8 cellular contexts compared by ENCODE assay signal in genomic region chr1:22039594-22040347, GRCh38. TPM values are rescaled to one million over a fixed set of nuclear protein-coding genes. Genes with fewer than 3 reads are reported as not detected.
DNase-seq lines count a peak whose midpoint lies in the region; ATAC-seq, FAIRE-seq and TF ChIP-seq lines count a peak whose summit lies in the region.

No MANE protein-coding gene starts in this region.

- H4K20me1 ChIP-seq in HepG2 (ENCODE audit: insufficient read depth, low read length): no peaks in the 10 kb centered on the region

- peak; percentile 93 for ATAC-seq in GM21825 (IDR thresholded peaks at IDR 0.05; ENCODE audit: unreplicated experiment)
- peak; percentile 96 for ATAC-seq in T-helper 17 cell
- ATAC-seq in HepG2: peak; percentile 67

- H2AFZ ChIP-seq in HepG2 (ENCODE audit: low read length): no peak overlapping the region

- intact Hi-C loops in HepG2 (cut with micrococcal nuclease; ENCODE audit: unreplicated experiment): no loop called here

- DNase-seq in M059J (ENCODE audit: low read depth) (peak; percentile 73), T-helper 17 cell (peak; percentile 68 to 85 (median 84)), amniotic epithelial cell (ENCODE audit: low read depth) (peak; percentile 39), HepG2 (ENCODE audit: low spot score) (no peak), coronary artery (ENCODE audit: low spot score) (no peak)
- peak; percentile 70 to 74 for DNase-seq in stimulated activated CD8-positive, alpha-beta memory T cell treated with anti-CD3 and anti-CD28 coated beads, Interleukin-2, amount 100 ng/mL, for 48 hours (ENCODE audit: low read depth in 2 of 2)

- FAIRE-seq in HepG2 (lab: Jason Lieb, UNC): no peak

- TF ChIP-seq CTCF in HepG2 (CRISPR knock-in tag; IDR thresholded peaks at IDR 0.05): no peak
- TF ChIP-seq CTCF in coronary artery (IDR thresholded peaks at IDR 0.05): no peak

- peak overlapping the region; percentile 41 for H3K4me2 ChIP-seq in HepG2 (ENCODE audit: low read depth, low read length)

- no peaks in the 10 kb centered on the region for H3K79me2 ChIP-seq in HepG2 (ENCODE audit: insufficient read depth, low read length)

- no peaks in the 10 kb centered on the region for H3K27me3 Mint-ChIP-seq in T-helper 17 cell

- H3K27ac ChIP-seq in HepG2 (ENCODE audit: extremely low read length, insufficient read depth, low read length) (no peak overlapping the region), coronary artery (peak overlapping the region in 1 of 2 donors; percentile 34)

- in situ Hi-C loops in HepG2 (cut with HindIII; ENCODE audit: extremely low pct_ligation_motif_present, low pct_unique_long_range_greater_than_20kb): no loop called here

- no peaks in the 10 kb centered on the region for H3K27me3 ChIP-seq in HepG2 (ENCODE audit: control insufficient read depth in 1 of 2, insufficient read depth in 2 of 2, low read length in 2 of 2)

- peaks cover 37% of the 10 kb centered on the region for H3K4me1 Mint-ChIP-seq in T-helper 17 cell

- BruUV-seq in HepG2 (replicated peaks; lab: Mats Ljungman, UMichigan): no TSS peak

- peaks cover 37% of the 10 kb centered on the region for H3K4me1 ChIP-seq in HepG2 (ENCODE audit: insufficient read depth, low read length)

- POLR2A ChIA-PET in HepG2 (lab: Yijun Ruan, JAX): interaction anchor here (0.8 to 2.6 kb wide), 5 partner anchors 9 to 15 kb away, joined by 3 to 10 read pairs (median 6); partner anchors contain the start of gene CDC42

- peak overlapping the region; percentile 80 for H3K4me3 Mint-ChIP-seq in T-helper 17 cell

- H3K36me3 Mint-ChIP-seq in T-helper 17 cell (ENCODE audit: low read depth): no peaks in the 10 kb centered on the region

- H3K9ac ChIP-seq in HepG2 (ENCODE audit: insufficient read depth, low read depth, low read length): no peak overlapping the region

- TF ChIP-seq RAD21 in HepG2 (CRISPR knock-in tag; IDR thresholded peaks at IDR 0.05): no peak

- peak overlapping the region; percentile 97 for H3K27ac Mint-ChIP-seq in T-helper 17 cell

- no peaks in the 10 kb centered on the region for H3K9me3 ChIP-seq in T-helper 17 cell (ENCODE audit: control insufficient read depth, low read length, poor library complexity, severe bottlenecking)
- H3K9me3 ChIP-seq in HepG2 (ENCODE audit: low read length): no peaks in the 10 kb centered on the region

- H3K36me3 ChIP-seq in HepG2 (replicated peaks in 1 of 2; ENCODE audit: control insufficient read depth in 1 of 2, insufficient read depth in 2 of 2, low read length in 2 of 2): no peaks in the 10 kb centered on the region

- H3K4me3 ChIP-seq in GM08714 (ENCODE audit: low read length): peak overlapping the region; percentile 30; the same call in 1 of the 2 replicates
- no peak overlapping the region for H3K4me3 ChIP-seq in HepG2 (replicated peaks in 1 of 3; ENCODE audit: insufficient read depth in 1 of 3, low read depth in 2 of 3, low read length in 3 of 3)
- H3K4me3 ChIP-seq in coronary artery: no peak overlapping the region

- TF ChIP-seq POLR2A in HepG2 (IDR thresholded peaks at IDR 0.05; ENCODE audit: insufficient read depth in 1 of 2, low read depth in 2 of 2, low read length in 2 of 2): no peak

- WGBS in HepG2 (ENCODE audit: low lambda C conversion rate): 26% methylated on average over 6 of the region's 6 CpGs

- TF ChIP-seq EP300 in HepG2 (IDR thresholded peaks at IDR 0.05; ENCODE audit: low read depth in 2 of 2, low read length in 2 of 2) (no peak), HepG2 (CRISPR knock-in tag; IDR thresholded peaks at IDR 0.05; ENCODE audit: borderline replicate concordance) (no peak)

- CTCF ChIA-PET in HepG2 (lab: Yijun Ruan, JAX; ENCODE audit: low intra/inter-chr PET ratio, low total read pairs): no interaction called here

TF ChIP-seq in HepG2, 621 proteins besides CTCF, POLR2A, EP300 and RAD21:
- no peak for TF ChIP-seq ZNF256 (CRISPR knock-in tag; conservative IDR thresholded peaks at IDR 0.05)
- TF ChIP-seq ZNF816 (CRISPR knock-in tag; IDR thresholded peaks at IDR 0.05; ENCODE audit: borderline replicate concordance): no peak
TF ChIP-seq in HepG2: peak in this region for 0.

RNA-seq across cellular contexts. Expression of gene CDC42, which starts 12.7 kb away (rescaled TPM):
- 550 and 578 TPM in 2 replicates for total RNA-seq in M059J (2014; rRNA removed; shearing (Covaris generic))
- 100 to 1,000 TPM; 371 to 385 TPM for total RNA-seq in T-helper 17 cell
- 237 and 358 TPM in 2 replicates for total RNA-seq in HepG2 (2016; rRNA removed; fragmentation: Illumina TruSeq; extraction: Trizol)
- total RNA-seq in HepG2 (2016; cell fraction: cytosol; rRNA removed; fragmentation: Illumina TruSeq; extraction: Trizol; ENCODE audit: low read depth): 58.8 and 63.4 TPM in 2 replicates
- 235 and 352 TPM in 2 replicates for total RNA-seq in HepG2 (2016; cell fraction: insoluble cytoplasmic fraction; rRNA removed; fragmentation: Illumina TruSeq; extraction: Trizol)
- 100 and 105 TPM in 2 replicates for total RNA-seq in HepG2 (2016; cell fraction: membrane; rRNA removed; fragmentation: Illumina TruSeq; extraction: Trizol)
- 82.8 and 91.5 TPM in 2 replicates for total RNA-seq in HepG2 (2016; cell fraction: nucleus; rRNA removed; fragmentation: Illumina TruSeq; extraction: Trizol)
- polyA plus RNA-seq in HepG2 (2011; rRNA removed): 101 and 138 TPM in 2 replicates
- polyA plus RNA-seq in HepG2 (2011; cell fraction: cytosol; rRNA removed): 72.7 and 116 TPM in 2 replicates
- polyA plus RNA-seq in HepG2 (2011; cell fraction: nucleus; rRNA removed): 20.5 and 33.7 TPM in 2 replicates
- polyA plus RNA-seq in HepG2 (2012): 197 and 216 TPM in 2 replicates
- polyA plus RNA-seq in HepG2 (2016; cell fraction: cytosol; fragmentation: Illumina TruSeq; extraction: Trizol; ENCODE audit: low read depth): 20.7 and 25.5 TPM in 2 replicates
- 336 and 350 TPM in 2 replicates for polyA plus RNA-seq in HepG2 (2016; cell fraction: insoluble cytoplasmic fraction; fragmentation: Illumina TruSeq; extraction: Trizol; ENCODE audit: low read depth)
- 55.2 and 56.7 TPM in 2 replicates for polyA plus RNA-seq in HepG2 (2016; cell fraction: membrane; fragmentation: Illumina TruSeq; extraction: Trizol; ENCODE audit: low read depth)
- polyA plus RNA-seq in HepG2 (2016; cell fraction: nucleus; fragmentation: Illumina TruSeq; extraction: Trizol; ENCODE audit: insufficient read depth, low read depth): 102 and 112 TPM in 2 replicates
- 81.6 and 140 TPM in 2 replicates for polyA minus RNA-seq in HepG2 (2011; rRNA and poly(A)+ RNA removed; ENCODE audit: low replicate concordance)
- polyA minus RNA-seq in HepG2 (2011; cell fraction: cytosol; rRNA and poly(A)+ RNA removed): 96.1 and 107 TPM in 2 replicates
- 31.8 and 39.2 TPM in 2 replicates for polyA minus RNA-seq in HepG2 (2011; cell fraction: nucleus; rRNA and poly(A)+ RNA removed)

RNA-seq across cellular contexts. Expression of gene CELA3A, which starts 38.3 kb away (rescaled TPM):
- not detected in 2 replicates for total RNA-seq in M059J (2014; rRNA removed; shearing (Covaris generic))
- total RNA-seq in T-helper 17 cell (not detected), HepG2 (2016; rRNA removed; fragmentation: Illumina TruSeq; extraction: Trizol) (not detected in 2 replicates)
- total RNA-seq in HepG2 (2016; cell fraction: cytosol; rRNA removed; fragmentation: Illumina TruSeq; extraction: Trizol; ENCODE audit: low read depth): not detected in 2 replicates
- not detected in 2 replicates for total RNA-seq in HepG2 (2016; cell fraction: insoluble cytoplasmic fraction; rRNA removed; fragmentation: Illumina TruSeq; extraction: Trizol)
- not detected in 2 replicates for total RNA-seq in HepG2 (2016; cell fraction: membrane; rRNA removed; fragmentation: Illumina TruSeq; extraction: Trizol)
- not detected in 2 replicates for total RNA-seq in HepG2 (2016; cell fraction: nucleus; rRNA removed; fragmentation: Illumina TruSeq; extraction: Trizol)
- 0.09 and 0.73 TPM in 2 replicates for polyA plus RNA-seq in HepG2 (2011; rRNA removed)
- 0.19 and 0.23 TPM in 2 replicates for polyA plus RNA-seq in HepG2 (2011; cell fraction: cytosol; rRNA removed)
- 0.27 and 0.33 TPM in 2 replicates for polyA plus RNA-seq in HepG2 (2011; cell fraction: nucleus; rRNA removed)
- polyA plus RNA-seq in HepG2 (2012): not detected in 2 replicates
- not detected in 2 replicates for polyA plus RNA-seq in HepG2 (2016; cell fraction: cytosol; fragmentation: Illumina TruSeq; extraction: Trizol; ENCODE audit: low read depth)
- not detected in 2 replicates for polyA plus RNA-seq in HepG2 (2016; cell fraction: insoluble cytoplasmic fraction; fragmentation: Illumina TruSeq; extraction: Trizol; ENCODE audit: low read depth)
- polyA plus RNA-seq in HepG2 (2016; cell fraction: membrane; fragmentation: Illumina TruSeq; extraction: Trizol; ENCODE audit: low read depth): not detected in 2 replicates
- not detected in 2 replicates for polyA plus RNA-seq in HepG2 (2016; cell fraction: nucleus; fragmentation: Illumina TruSeq; extraction: Trizol; ENCODE audit: insufficient read depth, low read depth)
- not detected in 2 replicates for polyA minus RNA-seq in HepG2 (2011; rRNA and poly(A)+ RNA removed; ENCODE audit: low replicate concordance)
- not detected in 2 replicates for polyA minus RNA-seq in HepG2 (2011; cell fraction: cytosol; rRNA and poly(A)+ RNA removed)
- polyA minus RNA-seq in HepG2 (2011; cell fraction: nucleus; rRNA and poly(A)+ RNA removed): not detected in 2 replicates

Comparison
In these comparisons a context has a peak if more than half of its experiments do, and no peak if none do; other contexts are left out.
1. DNase-seq: peak in M059J (single experiment), T-helper 17 cell (3 of 3), amniotic epithelial cell (single experiment) and stimulated activated CD8-positive, alpha-beta memory T cell treated with anti-CD3 and anti-CD28 coated beads, Interleukin-2, amount 100 ng/mL, for 48 hours (2 of 2); none in HepG2 (single experiment) and coronary artery (single experiment).
2. Peak in every context shown above with its lines, with median percentiles within 50 percentile points of each other: ATAC-seq.